In genomic region chrX:47613082-47613481, GRCh38 we compare ENCODE assay signal across 14 cellular contexts. TPM values are rescaled to one million over a fixed set of nuclear protein-coding genes. Genes with fewer than 3 reads are reported as not detected.
A peak's percentile ranks its signal among the peaks of the same experiment; 100 is the strongest.
DNase-seq lines count a peak whose midpoint lies in the region; ATAC-seq and TF ChIP-seq lines count a peak whose summit lies in the region.
"Had no signal": no experiment of that assay in that cellular context is flagged by ENCODE, and none has a peak within 500 bp of the region (broad histone marks: within the 10 kb centered on the region; RNA-seq: fewer than 3 reads in every experiment).

No MANE protein-coding gene starts in this region.

- H3K36me3 ChIP-seq in H7 (replicated peaks; ENCODE audit: control insufficient read depth, insufficient read depth, low read length) (no peaks in the 10 kb centered on the region), esophagus muscularis mucosa (no peaks in the 10 kb centered on the region)
- H3K36me3 ChIP-seq: SJSA1 had no signal

- no peak for TF ChIP-seq EP300 in esophagus muscularis mucosa (IDR thresholded peaks at IDR 0.05)

- intact Hi-C loops in posterior cingulate gyrus (cut with DNase I): no loop called here
- intact Hi-C loops in esophagus muscularis mucosa (cut with DNase I): no loop called here

- TF ChIP-seq CTCF in esophagus muscularis mucosa (IDR thresholded peaks at IDR 0.05): no peak

- WGBS in esophagus muscularis mucosa: 82% methylated on average over 8 of the region's 8 CpGs

- H3K4me1 ChIP-seq in esophagus muscularis mucosa: no peaks in the 10 kb centered on the region
- H3K4me1 ChIP-seq: SJSA1 had no signal

- TF ChIP-seq POLR2A in esophagus muscularis mucosa (IDR thresholded peaks at IDR 0.05; ENCODE audit: low read depth): no peak

- no peaks in the 10 kb centered on the region for H3K9me3 ChIP-seq in esophagus muscularis mucosa
- H3K9me3 ChIP-seq: SJSA1 had no signal

- H3K27me3 ChIP-seq in H7 (ENCODE audit: control insufficient read depth, insufficient read depth, low read length) (no peaks in the 10 kb centered on the region), esophagus muscularis mucosa (no peaks in the 10 kb centered on the region)
- H3K27me3 ChIP-seq: SJSA1 had no signal

- no peak overlapping the region for H3K4me3 ChIP-seq in H7 (ENCODE audit: insufficient read depth, low read depth, low read length)
- H3K4me3 ChIP-seq in esophagus muscularis mucosa: no peak overlapping the region
- H3K4me3 ChIP-seq: SJSA1 had no signal

- no peak overlapping the region for H3K27ac ChIP-seq in esophagus muscularis mucosa (replicated peaks in 1 of 4)
- H3K27ac ChIP-seq: SJSA1 had no signal

- peak; percentile 20 for DNase-seq in NCI-H82 (lab: John Stamatoyannopoulos, UW)
- no peak for DNase-seq in NCI-H82 treated with DMSO at 0.1 percent for 48 hours (lab: John Stamatoyannopoulos, UW; ENCODE audit: unreplicated experiment)
- peak; percentile 68 for DNase-seq in NCI-H69 (lab: John Stamatoyannopoulos, UW)
- peak; percentile 70 for DNase-seq in cerebellum (ENCODE audit: low spot score)
- peak in 6 of 10 donors; percentile 29 to 88 (median 52) for DNase-seq in posterior cingulate gyrus
- DNase-seq in H7: no peak
- DNase-seq in esophagus muscularis mucosa (ENCODE audit: extremely low spot score): no peak
- DNase-seq: 8988T; KG1; NCI-H1694 treated with DMSO at 0.1 percent for 48 hours; NK-92 treated with Interleukin-12 subunit alpha and Interleukin-12 subunit beta, amount 100 ng/mL, for 24 hours had no signal

- ATAC-seq in GM21390 (IDR thresholded peaks at IDR 0.05; ENCODE audit: unreplicated experiment): no peak

RNA-seq across cellular contexts. Expression of gene SYN1, which starts 6.6 kb away (rescaled TPM):
- total RNA-seq in cerebellum (9.8 TPM), esophagus muscularis mucosa (under 1 TPM; 0.42 to 0.98 (median 0.56) TPM)
- 0.81 and 2.1 TPM in 2 replicates for total RNA-seq in H7 (2014; rRNA removed; shearing (Covaris generic))
- total RNA-seq: NCI-H460 had no signal

RNA-seq across cellular contexts. Expression of gene CFP, which starts 16.6 kb away (rescaled TPM):
- total RNA-seq in cerebellum: 1.4 TPM
- total RNA-seq in H7 (2014; rRNA removed; shearing (Covaris generic)): 5.5 and 6.0 TPM in 2 replicates
- total RNA-seq in esophagus muscularis mucosa: 10 to 100 TPM in 2 of 4 donors, 1 to 10 TPM in 2; 6.8 to 16.1 (median 9.9) TPM

RNA-seq across cellular contexts. Expression of gene TIMP1, which starts 30.8 kb away (rescaled TPM):
- 8.3 TPM for total RNA-seq in cerebellum
- total RNA-seq in H7 (2014; rRNA removed; shearing (Covaris generic)): 59.6 and 66.1 TPM in 2 replicates
- total RNA-seq in esophagus muscularis mucosa: 100 to 1,000 TPM in 3 of 4 donors, 10 to 100 TPM in 1; 82.6 to 251 (median 178) TPM

RNA-seq across cellular contexts. Expression of gene ELK1, which starts 37.3 kb away (rescaled TPM):
- total RNA-seq in cerebellum (12.2 TPM), esophagus muscularis mucosa (10 to 100 TPM; 19.1 to 35.3 (median 25.1) TPM)
- 32.7 and 33.8 TPM in 2 replicates for total RNA-seq in H7 (2014; rRNA removed; shearing (Covaris generic))

RNA-seq across cellular contexts. Expression of gene UXT, which starts 45.9 kb away (rescaled TPM):
- 32.8 TPM for total RNA-seq in cerebellum
- 87.5 and 93.7 TPM in 2 replicates for total RNA-seq in H7 (2014; rRNA removed; shearing (Covaris generic))
- total RNA-seq in esophagus muscularis mucosa: 10 to 100 TPM; 75.9 to 98.0 (median 90.4) TPM

Comparison
In these comparisons a context has a peak if more than half of its experiments do, and no peak if none do; other contexts are left out.
1. DNase-seq: peak in NCI-H82 (single experiment), NCI-H69 (single experiment), cerebellum (single experiment) and posterior cingulate gyrus (6 of 10); none in NCI-H82 treated with DMSO at 0.1 percent for 48 hours (single experiment), H7 (single experiment) and esophagus muscularis mucosa (single experiment).